11 cellular contexts compared by ENCODE assay signal in the genomic region with DNA sequence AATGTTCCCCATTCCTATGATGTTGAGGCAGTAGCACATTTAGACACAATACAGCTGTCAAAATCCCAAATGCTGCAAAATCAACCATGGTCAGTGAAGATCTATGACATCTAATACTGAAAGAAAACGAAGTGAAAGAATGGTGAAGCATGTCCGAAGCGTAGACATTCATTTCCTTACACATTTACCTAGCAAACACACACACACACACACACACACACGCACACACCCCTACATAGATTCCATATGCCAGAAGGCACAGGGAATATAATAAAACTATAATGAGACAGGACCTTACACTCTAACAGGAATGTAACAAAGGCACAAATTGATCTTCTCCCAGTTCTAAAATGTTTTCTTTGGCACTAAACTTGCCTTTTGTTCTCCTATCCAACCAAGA. TPM values are rescaled to one million over a fixed set of nuclear protein-coding genes. Genes with fewer than 3 reads are reported as not detected.
DNase-seq lines count a peak whose midpoint lies in the region; ATAC-seq and TF ChIP-seq lines count a peak whose summit lies in the region.
"Had no signal": no experiment of that assay in that cellular context is flagged by ENCODE, and none has a peak within 500 bp of the region (broad histone marks: within the 10 kb centered on the region; RNA-seq: fewer than 3 reads in every experiment).

No MANE protein-coding gene starts in this region.

- peaks cover 17 to 81% (median 42%) of the 10 kb centered on the region in 4 donors for H3K4me1 Mint-ChIP-seq in CD4-positive, CD25-positive, alpha-beta regulatory T cell
- peaks cover 82% of the 10 kb centered on the region for H3K4me1 Mint-ChIP-seq in WTC11

- no peak overlapping the region for H2AFZ ChIP-seq in mammary epithelial cell (ENCODE audit: low read depth, low read length)

- intact Hi-C loops in mammary epithelial cell (cut with micrococcal nuclease): loop anchor here (2.0 kb wide), 1 partner anchor 33 kb away; a partner anchor contains a TSS

- H3K4me3 Mint-ChIP-seq in CD4-positive, CD25-positive, alpha-beta regulatory T cell: no peak overlapping the region
- no peak overlapping the region for H3K4me3 Mint-ChIP-seq in WTC11

- H3K79me2 ChIP-seq in mammary epithelial cell (ENCODE audit: insufficient read depth, low read length): peaks cover 96% of the 10 kb centered on the region

- no peak overlapping the region for H3K27ac ChIP-seq in CD4-positive, CD25-positive, alpha-beta regulatory T cell (ENCODE audit: insufficient read depth, low read length, poor library complexity, severe bottlenecking)
- peak overlapping the region; percentile 34 for H3K27ac ChIP-seq in mammary epithelial cell (ENCODE audit: insufficient read depth, low read depth, low read length)
- H3K27ac ChIP-seq: A549 had no signal

- no peaks in the 10 kb centered on the region for H3K27me3 Mint-ChIP-seq in CD4-positive, CD25-positive, alpha-beta regulatory T cell
- no peaks in the 10 kb centered on the region for H3K27me3 Mint-ChIP-seq in WTC11 (ENCODE audit: low read depth)

- H3K36me3 Mint-ChIP-seq in CD4-positive, CD25-positive, alpha-beta regulatory T cell: no peaks in the 10 kb centered on the region
- no peaks in the 10 kb centered on the region for H3K36me3 Mint-ChIP-seq in WTC11

- in situ Hi-C loops in mammary epithelial cell (cut with MboI; ENCODE audit: low sequenced_read_pairs in 2 of 2): loop anchor here (5.0 to 25.0 kb wide), 2 partner anchors 33 to 163 kb away; a partner anchor contains a TSS

- 6% methylated on average over 4 of the region's 4 CpGs for WGBS in mammary epithelial cell (ENCODE audit: low coverage, missing lambda C conversion rate)

- POLR2A ChIA-PET in WTC11 (lab: Charles Lee): interaction anchor here (1.3 kb wide), 1 partner anchor 32 kb away, joined by 3 read pairs; a partner anchor contains a TSS

- no peaks in the 10 kb centered on the region for H3K9me3 ChIP-seq in CD4-positive, CD25-positive, alpha-beta regulatory T cell (ENCODE audit: control insufficient read depth in 2 of 2, low read length in 2 of 2)
- H3K9me3 ChIP-seq in mammary epithelial cell (replicated peaks; ENCODE audit: insufficient read depth, low read length): no peaks in the 10 kb centered on the region
- H3K9me3 ChIP-seq: A549 had no signal

- dilution Hi-C loops in mammary epithelial cell (cut with HindIII; ENCODE audit: low sequenced_read_pairs): no loop called here

- CTCF ChIA-PET in mammary epithelial cell (lab: Charles Lee; ENCODE audit: low non-redundant PET): no interaction called here
- CTCF ChIA-PET in WTC11 (lab: Charles Lee): interaction anchor here (1.3 kb wide), 1 partner anchor 9 kb away, joined by 7 read pairs; no protein-coding TSS in a partner anchor

- no TSS peak for BruUV-seq in mammary epithelial cell (replicated peaks; lab: Mats Ljungman, UMichigan)

- H3K4me1 ChIP-seq in CD4-positive, CD25-positive, alpha-beta regulatory T cell (ENCODE audit: control insufficient read depth, insufficient read depth, low read length, poor library complexity, severe bottlenecking): peaks cover 13% of the 10 kb centered on the region
- peaks cover 32% of the 10 kb centered on the region for H3K4me1 ChIP-seq in mammary epithelial cell (ENCODE audit: insufficient read depth, low read length)

- H3K9me3 Mint-ChIP-seq in CD4-positive, CD25-positive, alpha-beta regulatory T cell: no peaks in the 10 kb centered on the region
- no peaks in the 10 kb centered on the region for H3K9me3 Mint-ChIP-seq in WTC11

- H3K4me3 ChIP-seq in CD4-positive, CD25-positive, alpha-beta regulatory T cell (ENCODE audit: low read depth, low read length): no peak overlapping the region
- peak overlapping the region in 2 of 3 experiments; percentile 6 to 12 for H3K4me3 ChIP-seq in mammary epithelial cell (replicated peaks in 1 of 3; ENCODE audit: insufficient read depth in 1 of 3, low read depth in 2 of 3, low read length in 3 of 3)
- H3K4me3 ChIP-seq: A549 had no signal

- peak overlapping the region; percentile 65 for H3K4me2 ChIP-seq in mammary epithelial cell (ENCODE audit: insufficient read depth, low read depth, low read length)
- H3K4me2 ChIP-seq: A549 had no signal

- no peaks in the 10 kb centered on the region for H3K27me3 ChIP-seq in CD4-positive, CD25-positive, alpha-beta regulatory T cell (ENCODE audit: control insufficient read depth, insufficient read depth, low read length)
- no peaks in the 10 kb centered on the region for H3K27me3 ChIP-seq in mammary epithelial cell (ENCODE audit: insufficient read depth, low read length)
- H3K27me3 ChIP-seq: foreskin keratinocyte had no signal

- no peak for DNase-seq in CD4-positive, CD25-positive, alpha-beta regulatory T cell
- peak; percentile 39 for DNase-seq in GM20000 (ENCODE audit: low spot score)
- DNase-seq in mammary epithelial cell: peak; percentile 28
- DNase-seq in COR-L47 (lab: John Stamatoyannopoulos, UW): no peak
- no peak for DNase-seq in SW 1271 (lab: John Stamatoyannopoulos, UW)
- DNase-seq in WTC11 (ENCODE audit: low spot score): no peak
- DNase-seq: foreskin keratinocyte, NCI-H774 had no signal

- no peaks in the 10 kb centered on the region for H4K20me1 ChIP-seq in mammary epithelial cell (ENCODE audit: insufficient read depth, low read length)

- H3K36me3 ChIP-seq in CD4-positive, CD25-positive, alpha-beta regulatory T cell (ENCODE audit: control insufficient read depth, insufficient read depth, low read length): no peaks in the 10 kb centered on the region
- H3K36me3 ChIP-seq in mammary epithelial cell (ENCODE audit: insufficient read depth, low read length): no peaks in the 10 kb centered on the region

- ATAC-seq in CD4-positive, CD25-positive, alpha-beta regulatory T cell (ENCODE audit: low read depth in 2 of 2): no peak
- ATAC-seq in HG03097 (IDR thresholded peaks at IDR 0.05; ENCODE audit: low FRiP score, unreplicated experiment): peak; percentile 69
- no peak for ATAC-seq in esophagus mucosa
- ATAC-seq in WTC11: no peak
- ATAC-seq: A549 had no signal

- H3K27ac Mint-ChIP-seq in CD4-positive, CD25-positive, alpha-beta regulatory T cell: peak overlapping the region in 2 of 3 donors; percentile 6 to 69
- no peak overlapping the region for H3K27ac Mint-ChIP-seq in WTC11

- TF ChIP-seq CTCF in GM20000 (IDR thresholded peaks at IDR 0.05; ENCODE audit: extremely low read depth, missing control alignments) (no peak), mammary epithelial cell (conservative IDR thresholded peaks at IDR 0.05 in 1 of 2, IDR thresholded peaks at IDR 0.05 in 1 of 2; ENCODE audit: extremely low read depth in 1 of 2, insufficient read depth in 1 of 2, low read depth in 1 of 2, low read length in 2 of 2) (no peak), WTC11 (IDR thresholded peaks at IDR 0.05) (no peak)

- peak overlapping the region; percentile 21 for H3K9ac ChIP-seq in mammary epithelial cell (ENCODE audit: insufficient read depth, low read length)

TF ChIP-seq in WTC11, 78 proteins besides CTCF, POLR2A, EP300 and RAD21 (continues in another document):
- TF ChIP-seq ZNF396 (CRISPR knock-in tag; IDR thresholded peaks at IDR 0.05; ENCODE audit: borderline replicate concordance) (no peak), FOXP1 (CRISPR knock-in tag; IDR thresholded peaks at IDR 0.05; ENCODE audit: borderline replicate concordance) (no peak), ZNF317 (CRISPR knock-in tag; IDR thresholded peaks at IDR 0.05; ENCODE audit: borderline replicate concordance, low read depth) (no peak)
- TF ChIP-seq, protein P1, sequence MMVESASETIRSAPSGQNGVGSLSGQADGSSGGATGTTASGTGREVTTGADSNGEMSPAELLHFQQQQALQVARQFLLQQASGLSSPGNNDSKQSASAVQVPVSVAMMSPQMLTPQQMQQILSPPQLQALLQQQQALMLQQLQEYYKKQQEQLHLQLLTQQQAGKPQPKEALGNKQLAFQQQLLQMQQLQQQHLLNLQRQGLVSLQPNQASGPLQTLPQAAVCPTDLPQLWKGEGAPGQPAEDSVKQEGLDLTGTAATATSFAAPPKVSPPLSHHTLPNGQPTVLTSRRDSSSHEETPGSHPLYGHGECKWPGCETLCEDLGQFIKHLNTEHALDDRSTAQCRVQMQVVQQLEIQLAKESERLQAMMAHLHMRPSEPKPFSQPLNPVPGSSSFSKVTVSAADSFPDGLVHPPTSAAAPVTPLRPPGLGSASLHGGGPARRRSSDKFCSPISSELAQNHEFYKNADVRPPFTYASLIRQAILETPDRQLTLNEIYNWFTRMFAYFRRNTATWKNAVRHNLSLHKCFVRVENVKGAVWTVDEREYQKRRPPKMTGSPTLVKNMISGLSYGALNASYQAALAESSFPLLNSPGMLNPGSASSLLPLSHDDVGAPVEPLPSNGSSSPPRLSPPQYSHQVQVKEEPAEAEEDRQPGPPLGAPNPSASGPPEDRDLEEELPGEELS (CRISPR knock-in tag; IDR thresholded peaks at IDR 0.05): no peak
- TF ChIP-seq, protein P2, sequence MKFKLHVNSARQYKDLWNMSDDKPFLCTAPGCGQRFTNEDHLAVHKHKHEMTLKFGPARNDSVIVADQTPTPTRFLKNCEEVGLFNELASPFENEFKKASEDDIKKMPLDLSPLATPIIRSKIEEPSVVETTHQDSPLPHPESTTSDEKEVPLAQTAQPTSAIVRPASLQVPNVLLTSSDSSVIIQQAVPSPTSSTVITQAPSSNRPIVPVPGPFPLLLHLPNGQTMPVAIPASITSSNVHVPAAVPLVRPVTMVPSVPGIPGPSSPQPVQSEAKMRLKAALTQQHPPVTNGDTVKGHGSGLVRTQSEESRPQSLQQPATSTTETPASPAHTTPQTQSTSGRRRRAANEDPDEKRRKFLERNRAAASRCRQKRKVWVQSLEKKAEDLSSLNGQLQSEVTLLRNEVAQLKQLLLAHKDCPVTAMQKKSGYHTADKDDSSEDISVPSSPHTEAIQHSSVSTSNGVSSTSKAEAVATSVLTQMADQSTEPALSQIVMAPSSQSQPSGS (CRISPR knock-in tag; IDR thresholded peaks at IDR 0.05; ENCODE audit: borderline replicate concordance, low read depth): no peak

RNA-seq across cellular contexts. Expression of a gene that starts 32.4 kb away (rescaled TPM):
- total RNA-seq in CD4-positive, CD25-positive, alpha-beta regulatory T cell: 24.8 TPM
- polyA plus RNA-seq in CD4-positive, CD25-positive, alpha-beta regulatory T cell: 1 to 10 TPM; 4.4 to 5.1 (median 4.8) TPM
- total RNA-seq in mammary epithelial cell (10 to 100 TPM; 52.4 to 76.0 TPM), esophagus mucosa (56.8 TPM), WTC11 (2021) (48.4 to 55.2 TPM (median 49.8 TPM) in 3 replicates)
- 31.9 TPM for polyA plus RNA-seq in mammary epithelial cell
- 65.6 TPM for polyA minus RNA-seq in mammary epithelial cell

Comparison
In these comparisons a context has a peak if more than half of its experiments do, and no peak if none do; other contexts are left out.
1. DNase-seq: peak in GM20000 (single experiment) and mammary epithelial cell (single experiment); none in CD4-positive, CD25-positive, alpha-beta regulatory T cell (0 of 3), COR-L47 (single experiment), SW 1271 (0 of 2) and WTC11 (single experiment).